Comparison of ENCODE assay signal across 28 cellular contexts in the genomic region with DNA sequence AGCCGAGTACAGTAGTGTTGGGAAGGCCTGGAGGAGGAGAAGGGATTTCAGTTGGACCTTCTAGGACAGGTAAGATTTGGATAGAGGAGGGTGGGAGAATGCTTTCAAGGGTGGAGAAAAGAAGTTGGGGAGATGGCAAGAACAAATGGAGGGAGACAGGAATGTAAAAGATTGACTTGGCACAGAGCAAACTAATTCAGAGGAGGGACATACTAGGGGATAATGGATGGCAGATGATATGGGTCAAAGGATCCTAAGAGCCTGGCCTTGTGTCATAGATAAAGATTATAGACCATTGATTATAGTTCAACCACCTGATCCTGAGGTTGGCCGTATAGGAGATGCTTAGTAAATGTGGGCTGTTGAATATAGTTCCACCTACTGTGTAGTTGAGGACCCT. TPM values are rescaled to one million over a fixed set of nuclear protein-coding genes. Genes with fewer than 3 reads are reported as not detected.
DNase-seq lines count a peak whose midpoint lies in the region; ATAC-seq and TF ChIP-seq lines count a peak whose summit lies in the region.
"Had no signal": no experiment of that assay in that cellular context is flagged by ENCODE, and none has a peak within 500 bp of the region (broad histone marks: within the 10 kb centered on the region; RNA-seq: fewer than 3 reads in every experiment).

No MANE protein-coding gene starts in this region.

- TF ChIP-seq CTCF in brain microvascular endothelial cell (IDR thresholded peaks at IDR 0.05; ENCODE audit: low read depth, low read length, missing control alignments): no peak

- DNase-seq in activated naive CD4-positive, alpha-beta T cell treated with anti-CD3 and anti-CD28 coated beads, Interleukin-2, amount 50 U/mL, for 72 hours (ENCODE audit: low spot score in 2 of 2): no peak
- no peak for DNase-seq in activated naive CD4-positive, alpha-beta T cell treated with anti-CD3 and anti-CD28 coated beads, Interleukin-2, amount 10 ng/mL, durations not matched to agents 7 days and 5 days
- DNase-seq in brain microvascular endothelial cell: no peak
- no peak for DNase-seq in stimulated activated naive CD8-positive, alpha-beta T cell treated with anti-CD3 and anti-CD28 coated beads, Interleukin-15, amount 100 ng/mL, for 72 hours
- DNase-seq in NK-92 treated with Interleukin-12 subunit alpha and Interleukin-12 subunit beta, amount 100 ng/mL, for 24 hours (lab: John Stamatoyannopoulos, UW): no peak
- no peak for DNase-seq in natural killer cell treated with Interleukin-12 subunit alpha and Interleukin-12 subunit beta and Interleukin-15 and Interleukin-18, amount 100 ng/mL, for 72 hours (ENCODE audit: low spot score)
- DNase-seq: activated CD4-positive, alpha-beta T cell treated with anti-CD3 and anti-CD28 coated beads for 48 hours; activated CD8-positive, alpha-beta memory T cell treated with anti-CD3 and anti-CD28 coated beads, Interleukin-2, amount 10 ng/mL, durations not matched to agents 7 days and 5 days; activated naive CD8-positive, alpha-beta T cell treated with anti-CD3 and anti-CD28 coated beads, Interleukin-2, amount 10 ng/mL, durations not matched to agents 7 days and 5 days; caudate nucleus; cortex of kidney; DMS53; esophagus squamous epithelium; heart left ventricle; left ventricle myocardium inferior; NCI-H1436 treated with DMSO at 0.1 percent for 48 hours; NCI-H446; NCI-H774; posterior cingulate gyrus; SIG-M5; stimulated activated naive CD4-positive, alpha-beta T cell treated with Interleukin-2 at 50 U/mL for 16 hours; WERI-Rb-1 had no signal

- H3K4me1 Mint-ChIP-seq in activated naive CD4-positive, alpha-beta T cell treated with anti-CD3 and anti-CD28 coated beads, Interleukin-2, amount 10 ng/mL, durations not matched to agents 7 days and 5 days: no peaks in the 10 kb centered on the region
- peaks cover 43% of the 10 kb centered on the region for H3K4me1 Mint-ChIP-seq in stimulated activated naive CD8-positive, alpha-beta T cell treated with anti-CD3 and anti-CD28 coated beads, Interleukin-15, amount 100 ng/mL, for 72 hours
- peaks cover 14 to 18% of the 10 kb centered on the region in 2 donors for H3K4me1 Mint-ChIP-seq in natural killer cell treated with Interleukin-12 subunit alpha and Interleukin-12 subunit beta and Interleukin-15 and Interleukin-18, amount 100 ng/mL, for 72 hours (ENCODE audit: low read depth in 2 of 2)

- peak overlapping the region; percentile 7 to 36 for H3K27ac Mint-ChIP-seq in activated naive CD4-positive, alpha-beta T cell treated with anti-CD3 and anti-CD28 coated beads, Interleukin-2, amount 50 U/mL, for 72 hours
- no peak overlapping the region for H3K27ac Mint-ChIP-seq in activated naive CD4-positive, alpha-beta T cell treated with anti-CD3 and anti-CD28 coated beads, Interleukin-2, amount 10 ng/mL, durations not matched to agents 7 days and 5 days
- peak overlapping the region; percentile 17 to 56 for H3K27ac Mint-ChIP-seq in stimulated activated naive CD8-positive, alpha-beta T cell treated with anti-CD3 and anti-CD28 coated beads, Interleukin-15, amount 100 ng/mL, for 72 hours
- no peak overlapping the region for H3K27ac Mint-ChIP-seq in natural killer cell treated with Interleukin-12 subunit alpha and Interleukin-12 subunit beta and Interleukin-15 and Interleukin-18, amount 100 ng/mL, for 72 hours
- H3K27ac Mint-ChIP-seq: activated CD8-positive, alpha-beta memory T cell treated with anti-CD3 and anti-CD28 coated beads, Interleukin-2, amount 10 ng/mL, durations not matched to agents 7 days and 5 days; activated naive CD8-positive, alpha-beta T cell treated with anti-CD3 and anti-CD28 coated beads, Interleukin-2, amount 10 ng/mL, durations not matched to agents 7 days and 5 days; mesothelial cell of epicardium had no signal

- no peaks in the 10 kb centered on the region for H3K27me3 ChIP-seq in brain microvascular endothelial cell (replicated peaks)
- H3K27me3 ChIP-seq: esophagus squamous epithelium, heart left ventricle, right atrium auricular region had no signal

- CTCF ChIA-PET in activated naive CD4-positive, alpha-beta T cell treated with anti-CD3 and anti-CD28 coated beads, Interleukin-2, amount 10 ng/mL, durations not matched to agents 7 days and 5 days (lab: Charles Lee): interaction anchor here (0.6 kb wide), 1 partner anchor 1890 kb away, joined by 3 read pairs; no protein-coding TSS in a partner anchor

- peaks cover 20 to 23% of the 10 kb centered on the region in 2 donors for H3K36me3 Mint-ChIP-seq in activated naive CD4-positive, alpha-beta T cell treated with anti-CD3 and anti-CD28 coated beads, Interleukin-2, amount 50 U/mL, for 72 hours
- peaks cover 46% of the 10 kb centered on the region for H3K36me3 Mint-ChIP-seq in activated naive CD4-positive, alpha-beta T cell treated with anti-CD3 and anti-CD28 coated beads, Interleukin-2, amount 10 ng/mL, durations not matched to agents 7 days and 5 days
- peaks cover 35% of the 10 kb centered on the region for H3K36me3 Mint-ChIP-seq in natural killer cell treated with Interleukin-12 subunit alpha and Interleukin-12 subunit beta and Interleukin-15 and Interleukin-18, amount 100 ng/mL, for 72 hours

- no peaks in the 10 kb centered on the region for H3K9me3 Mint-ChIP-seq in activated naive CD4-positive, alpha-beta T cell treated with anti-CD3 and anti-CD28 coated beads, Interleukin-2, amount 50 U/mL, for 72 hours
- H3K9me3 Mint-ChIP-seq in activated naive CD4-positive, alpha-beta T cell treated with anti-CD3 and anti-CD28 coated beads, Interleukin-2, amount 10 ng/mL, durations not matched to agents 7 days and 5 days: no peaks in the 10 kb centered on the region
- no peaks in the 10 kb centered on the region for H3K9me3 Mint-ChIP-seq in stimulated activated naive CD8-positive, alpha-beta T cell treated with anti-CD3 and anti-CD28 coated beads, Interleukin-15, amount 100 ng/mL, for 72 hours
- no peaks in the 10 kb centered on the region for H3K9me3 Mint-ChIP-seq in natural killer cell treated with Interleukin-12 subunit alpha and Interleukin-12 subunit beta and Interleukin-15 and Interleukin-18, amount 100 ng/mL, for 72 hours
- H3K9me3 Mint-ChIP-seq: activated naive CD8-positive, alpha-beta T cell treated with anti-CD3 and anti-CD28 coated beads, Interleukin-2, amount 10 ng/mL, durations not matched to agents 7 days and 5 days; mesothelial cell of epicardium had no signal

- H3K27ac ChIP-seq in brain microvascular endothelial cell: peak overlapping the region; percentile 15
- H3K27ac ChIP-seq: esophagus squamous epithelium, heart left ventricle, left ventricle myocardium inferior, right atrium auricular region, thoracic aorta had no signal

- in situ Hi-C loops in brain microvascular endothelial cell (cut with HindIII; ENCODE audit: low pct_ligation_motif_present, low sequenced_read_pairs): no loop called here

- H3K27me3 Mint-ChIP-seq in activated naive CD4-positive, alpha-beta T cell treated with anti-CD3 and anti-CD28 coated beads, Interleukin-2, amount 10 ng/mL, durations not matched to agents 7 days and 5 days: no peaks in the 10 kb centered on the region
- no peaks in the 10 kb centered on the region for H3K27me3 Mint-ChIP-seq in stimulated activated naive CD8-positive, alpha-beta T cell treated with anti-CD3 and anti-CD28 coated beads, Interleukin-15, amount 100 ng/mL, for 72 hours
- H3K27me3 Mint-ChIP-seq in natural killer cell treated with Interleukin-12 subunit alpha and Interleukin-12 subunit beta and Interleukin-15 and Interleukin-18, amount 100 ng/mL, for 72 hours: no peaks in the 10 kb centered on the region
- H3K27me3 Mint-ChIP-seq: activated CD8-positive, alpha-beta memory T cell treated with anti-CD3 and anti-CD28 coated beads, Interleukin-2, amount 10 ng/mL, durations not matched to agents 7 days and 5 days; activated naive CD8-positive, alpha-beta T cell treated with anti-CD3 and anti-CD28 coated beads, Interleukin-2, amount 10 ng/mL, durations not matched to agents 7 days and 5 days had no signal

- H3K4me3 ChIP-seq in brain microvascular endothelial cell (ENCODE audit: low read depth, low read length): no peak overlapping the region
- H3K4me3 ChIP-seq: esophagus squamous epithelium, heart left ventricle, left ventricle myocardium inferior, right atrium auricular region, smooth muscle cell, thoracic aorta had no signal

- H3K4me3 Mint-ChIP-seq in activated naive CD4-positive, alpha-beta T cell treated with anti-CD3 and anti-CD28 coated beads, Interleukin-2, amount 10 ng/mL, durations not matched to agents 7 days and 5 days: no peak overlapping the region
- no peak overlapping the region for H3K4me3 Mint-ChIP-seq in stimulated activated naive CD8-positive, alpha-beta T cell treated with anti-CD3 and anti-CD28 coated beads, Interleukin-15, amount 100 ng/mL, for 72 hours
- H3K4me3 Mint-ChIP-seq in natural killer cell treated with Interleukin-12 subunit alpha and Interleukin-12 subunit beta and Interleukin-15 and Interleukin-18, amount 100 ng/mL, for 72 hours: no peak overlapping the region
- H3K4me3 Mint-ChIP-seq: activated CD8-positive, alpha-beta memory T cell treated with anti-CD3 and anti-CD28 coated beads, Interleukin-2, amount 10 ng/mL, durations not matched to agents 7 days and 5 days; activated naive CD8-positive, alpha-beta T cell treated with anti-CD3 and anti-CD28 coated beads, Interleukin-2, amount 10 ng/mL, durations not matched to agents 7 days and 5 days; mesothelial cell of epicardium had no signal

- H3K36me3 ChIP-seq in brain microvascular endothelial cell (replicated peaks): peaks cover 51% of the 10 kb centered on the region

- ATAC-seq in activated naive CD4-positive, alpha-beta T cell treated with anti-CD3 and anti-CD28 coated beads, Interleukin-2, amount 50 U/mL, for 72 hours: no peak
- ATAC-seq in stimulated activated naive CD8-positive, alpha-beta T cell treated with anti-CD3 and anti-CD28 coated beads, Interleukin-15, amount 100 ng/mL, for 72 hours: no peak
- ATAC-seq in natural killer cell treated with Interleukin-12 subunit alpha and Interleukin-12 subunit beta and Interleukin-15 and Interleukin-18, amount 100 ng/mL, for 72 hours: no peak
- ATAC-seq: activated CD8-positive, alpha-beta memory T cell treated with anti-CD3 and anti-CD28 coated beads, Interleukin-2, amount 10 ng/mL, durations not matched to agents 7 days and 5 days; HCT116; heart left ventricle had no signal

RNA-seq across cellular contexts. Expression of a gene that starts 12.4 kb away (rescaled TPM):
- total RNA-seq in activated naive CD4-positive, alpha-beta T cell treated with anti-CD3 and anti-CD28 coated beads, Interleukin-2, amount 50 U/mL, for 72 hours: 100 to 1,000 TPM in 1 of 2 donors, 10 to 100 TPM in 1; 64.1 to 102 TPM
- polyA plus RNA-seq in PFSK-1 (2012; ENCODE audit: insufficient read length, low read depth): 38.0 TPM
- total RNA-seq in natural killer cell treated with Interleukin-12 subunit alpha and Interleukin-12 subunit beta and Interleukin-15 and Interleukin-18, amount 100 ng/mL, for 72 hours: 100 to 1,000 TPM in 1 of 2 donors, 10 to 100 TPM in 1; 85.8 to 143 TPM

RNA-seq across cellular contexts. Expression of a gene that starts 36.7 kb away (rescaled TPM):
- 10 to 100 TPM; 12.2 to 18.9 TPM for total RNA-seq in activated naive CD4-positive, alpha-beta T cell treated with anti-CD3 and anti-CD28 coated beads, Interleukin-2, amount 50 U/mL, for 72 hours
- 9.5 TPM for polyA plus RNA-seq in PFSK-1 (2012; ENCODE audit: insufficient read length, low read depth)
- total RNA-seq in natural killer cell treated with Interleukin-12 subunit alpha and Interleukin-12 subunit beta and Interleukin-15 and Interleukin-18, amount 100 ng/mL, for 72 hours: 10 to 100 TPM; 15.7 to 22.3 TPM

Comparison
In these comparisons a context has a peak if more than half of its experiments do, and no peak if none do; other contexts are left out.
1. H3K27ac Mint-ChIP-seq: peak in activated naive CD4-positive, alpha-beta T cell treated with anti-CD3 and anti-CD28 coated beads, Interleukin-2, amount 50 U/mL, for 72 hours (2 of 2) and stimulated activated naive CD8-positive, alpha-beta T cell treated with anti-CD3 and anti-CD28 coated beads, Interleukin-15, amount 100 ng/mL, for 72 hours (2 of 2); none in activated naive CD4-positive, alpha-beta T cell treated with anti-CD3 and anti-CD28 coated beads, Interleukin-2, amount 10 ng/mL, durations not matched to agents 7 days and 5 days (single experiment) and natural killer cell treated with Interleukin-12 subunit alpha and Interleukin-12 subunit beta and Interleukin-15 and Interleukin-18, amount 100 ng/mL, for 72 hours (0 of 2).